Comparison of ENCODE assay signal across 1 cellular context in the genomic region with DNA sequence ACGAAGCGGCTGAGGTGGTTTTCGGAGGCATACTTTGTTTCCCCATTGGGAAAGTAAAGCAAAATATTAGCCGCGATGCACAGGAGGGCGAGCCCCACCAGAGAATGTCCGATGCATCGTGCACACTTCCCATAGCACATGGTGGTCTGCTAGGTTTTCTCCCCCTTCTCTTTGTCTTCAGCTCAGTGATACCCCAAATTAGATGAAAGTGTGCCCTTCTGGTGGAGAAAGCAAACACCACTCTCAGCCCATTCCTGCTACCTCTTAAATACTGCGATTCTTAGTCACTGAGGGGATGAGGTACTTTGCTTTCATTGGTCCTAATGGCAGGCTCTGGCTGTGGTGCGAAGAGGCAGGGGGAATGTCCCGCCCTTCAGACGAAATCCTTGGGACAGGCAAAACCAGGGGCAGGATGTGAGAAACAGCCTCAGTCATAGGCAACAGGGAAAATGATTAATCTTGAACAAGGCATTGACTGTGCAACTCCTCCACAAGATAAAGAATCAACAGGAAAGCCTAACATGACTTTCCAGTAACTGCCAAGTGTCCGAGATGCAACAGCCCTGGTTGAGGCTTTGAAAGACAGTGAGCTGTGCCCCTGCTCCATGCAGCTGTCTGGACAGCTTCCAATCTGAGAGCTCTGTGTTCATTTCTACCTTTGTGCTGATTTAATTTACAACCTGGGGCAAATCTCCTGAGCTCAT.
TF ChIP-seq lines count a peak whose summit lies in the region.

TSS of gene TM4SF1 (minus strand) at position 242 of the 704 bp plus-strand sequence. CDS start at position 140, 102 bp downstream.

TF ChIP-seq in HepG2, 621 proteins besides CTCF, POLR2A, EP300 and RAD21 (continued from another document and continues in another):
- TF ChIP-seq, protein P1, sequence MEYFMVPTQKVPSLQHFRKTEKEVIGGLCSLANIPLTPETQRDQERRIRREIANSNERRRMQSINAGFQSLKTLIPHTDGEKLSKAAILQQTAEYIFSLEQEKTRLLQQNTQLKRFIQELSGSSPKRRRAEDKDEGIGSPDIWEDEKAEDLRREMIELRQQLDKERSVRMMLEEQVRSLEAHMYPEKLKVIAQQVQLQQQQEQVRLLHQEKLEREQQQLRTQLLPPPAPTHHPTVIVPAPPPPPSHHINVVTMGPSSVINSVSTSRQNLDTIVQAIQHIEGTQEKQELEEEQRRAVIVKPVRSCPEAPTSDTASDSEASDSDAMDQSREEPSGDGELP (IDR thresholded peaks at IDR 0.05; ENCODE audit: borderline replicate concordance, low read depth): no peak; the same call in 1 of the 2 replicates
- TF ChIP-seq ZNF484 (CRISPR knock-in tag; IDR thresholded peaks at IDR 0.05; ENCODE audit: borderline replicate concordance, low read depth): no peak; the same call in 1 of the 2 replicates
- no peak for TF ChIP-seq ZFP41 (CRISPR knock-in tag; IDR thresholded peaks at IDR 0.05; ENCODE audit: borderline replicate concordance)
- no peak for TF ChIP-seq ZNF432 (CRISPR knock-in tag; IDR thresholded peaks at IDR 0.05; ENCODE audit: borderline replicate concordance)
- TF ChIP-seq EEA1 (CRISPR knock-in tag; IDR thresholded peaks at IDR 0.05; ENCODE audit: borderline replicate concordance): no peak
- 0 out of 2 replicates have a peak, but pooled peaks have one; percentile 57 for TF ChIP-seq HNRNPL (IDR thresholded peaks at IDR 0.05; ENCODE audit: low read depth, low read length)
- no peak for TF ChIP-seq JUND (CRISPR knock-in tag; IDR thresholded peaks at IDR 0.05)
- TF ChIP-seq THAP11 (CRISPR knock-in tag; IDR thresholded peaks at IDR 0.05): peak; percentile 43; the same call in 1 of the 2 replicates
- no peak for TF ChIP-seq SMAD9 (CRISPR knock-in tag; IDR thresholded peaks at IDR 0.05)
- TF ChIP-seq NR3C1 (CRISPR knock-in tag; IDR thresholded peaks at IDR 0.05): no peak
- TF ChIP-seq NPAS2 (CRISPR knock-in tag; IDR thresholded peaks at IDR 0.05; ENCODE audit: borderline replicate concordance): no peak
- TF ChIP-seq, protein P2, sequence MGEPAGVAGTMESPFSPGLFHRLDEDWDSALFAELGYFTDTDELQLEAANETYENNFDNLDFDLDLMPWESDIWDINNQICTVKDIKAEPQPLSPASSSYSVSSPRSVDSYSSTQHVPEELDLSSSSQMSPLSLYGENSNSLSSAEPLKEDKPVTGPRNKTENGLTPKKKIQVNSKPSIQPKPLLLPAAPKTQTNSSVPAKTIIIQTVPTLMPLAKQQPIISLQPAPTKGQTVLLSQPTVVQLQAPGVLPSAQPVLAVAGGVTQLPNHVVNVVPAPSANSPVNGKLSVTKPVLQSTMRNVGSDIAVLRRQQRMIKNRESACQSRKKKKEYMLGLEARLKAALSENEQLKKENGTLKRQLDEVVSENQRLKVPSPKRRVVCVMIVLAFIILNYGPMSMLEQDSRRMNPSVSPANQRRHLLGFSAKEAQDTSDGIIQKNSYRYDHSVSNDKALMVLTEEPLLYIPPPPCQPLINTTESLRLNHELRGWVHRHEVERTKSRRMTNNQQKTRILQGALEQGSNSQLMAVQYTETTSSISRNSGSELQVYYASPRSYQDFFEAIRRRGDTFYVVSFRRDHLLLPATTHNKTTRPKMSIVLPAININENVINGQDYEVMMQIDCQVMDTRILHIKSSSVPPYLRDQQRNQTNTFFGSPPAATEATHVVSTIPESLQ (CRISPR knock-in tag; conservative IDR thresholded peaks at IDR 0.05): no peak
- TF ChIP-seq SATB2 (CRISPR knock-in tag; IDR thresholded peaks at IDR 0.05): peak; percentile 81; the same call in 1 of the 2 replicates
- TF ChIP-seq ZNF558 (CRISPR knock-in tag; IDR thresholded peaks at IDR 0.05; ENCODE audit: borderline replicate concordance): 0 out of 2 replicates have a peak, but pooled peaks have one; percentile 16
- TF ChIP-seq ZNF557 (CRISPR knock-in tag; IDR thresholded peaks at IDR 0.05): peak; percentile 66; the same call in 1 of the 2 replicates
- peak; percentile 74 for TF ChIP-seq NFYC (CRISPR knock-in tag; IDR thresholded peaks at IDR 0.05)
- TF ChIP-seq BHLHE40 (IDR thresholded peaks at IDR 0.05; ENCODE audit: low read length): peak; percentile 37; the same call in 1 of the 2 replicates
- no peak for TF ChIP-seq ZNF136 (CRISPR knock-in tag; IDR thresholded peaks at IDR 0.05; ENCODE audit: low read depth)
- 0 out of 2 replicates have a peak, but pooled peaks have one; percentile 43 for TF ChIP-seq ZNF253 (CRISPR knock-in tag; IDR thresholded peaks at IDR 0.05; ENCODE audit: borderline replicate concordance)
- peak; percentile 78 for TF ChIP-seq GFI1 (CRISPR knock-in tag; IDR thresholded peaks at IDR 0.05; ENCODE audit: borderline replicate concordance)
- TF ChIP-seq, protein P3, sequence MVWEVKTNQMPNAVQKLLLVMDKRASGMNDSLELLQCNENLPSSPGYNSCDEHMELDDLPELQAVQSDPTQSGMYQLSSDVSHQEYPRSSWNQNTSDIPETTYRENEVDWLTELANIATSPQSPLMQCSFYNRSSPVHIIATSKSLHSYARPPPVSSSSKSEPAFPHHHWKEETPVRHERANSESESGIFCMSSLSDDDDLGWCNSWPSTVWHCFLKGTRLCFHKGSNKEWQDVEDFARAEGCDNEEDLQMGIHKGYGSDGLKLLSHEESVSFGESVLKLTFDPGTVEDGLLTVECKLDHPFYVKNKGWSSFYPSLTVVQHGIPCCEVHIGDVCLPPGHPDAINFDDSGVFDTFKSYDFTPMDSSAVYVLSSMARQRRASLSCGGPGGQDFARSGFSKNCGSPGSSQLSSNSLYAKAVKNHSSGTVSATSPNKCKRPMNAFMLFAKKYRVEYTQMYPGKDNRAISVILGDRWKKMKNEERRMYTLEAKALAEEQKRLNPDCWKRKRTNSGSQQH (CRISPR knock-in tag; IDR thresholded peaks at IDR 0.05; ENCODE audit: low read depth): 0 out of 2 replicates have a peak, but pooled peaks have one; percentile 60
- TF ChIP-seq AKAP8 (CRISPR knock-in tag; IDR thresholded peaks at IDR 0.05): no peak; the same call in 1 of the 2 replicates
- TF ChIP-seq IRX3 (CRISPR knock-in tag; IDR thresholded peaks at IDR 0.05; ENCODE audit: borderline replicate concordance, low read depth): no peak
- TF ChIP-seq, protein P4, sequence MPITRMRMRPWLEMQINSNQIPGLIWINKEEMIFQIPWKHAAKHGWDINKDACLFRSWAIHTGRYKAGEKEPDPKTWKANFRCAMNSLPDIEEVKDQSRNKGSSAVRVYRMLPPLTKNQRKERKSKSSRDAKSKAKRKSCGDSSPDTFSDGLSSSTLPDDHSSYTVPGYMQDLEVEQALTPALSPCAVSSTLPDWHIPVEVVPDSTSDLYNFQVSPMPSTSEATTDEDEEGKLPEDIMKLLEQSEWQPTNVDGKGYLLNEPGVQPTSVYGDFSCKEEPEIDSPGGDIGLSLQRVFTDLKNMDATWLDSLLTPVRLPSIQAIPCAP (CRISPR knock-in tag; IDR thresholded peaks at IDR 0.05; ENCODE audit: low read depth): no peak
- no peak for TF ChIP-seq ZSCAN12 (CRISPR knock-in tag; IDR thresholded peaks at IDR 0.05)
- no peak for TF ChIP-seq ZNF501 (CRISPR knock-in tag; IDR thresholded peaks at IDR 0.05)
- peak; percentile 92 for TF ChIP-seq BRCA1 (CRISPR knock-in tag; IDR thresholded peaks at IDR 0.05)
- TF ChIP-seq ZNF407 (CRISPR knock-in tag; IDR thresholded peaks at IDR 0.05; ENCODE audit: not compliant biosample characterization): no peak
- no peak for TF ChIP-seq HHEX (CRISPR knock-in tag; IDR thresholded peaks at IDR 0.05)
- no peak for TF ChIP-seq NRL (CRISPR knock-in tag; IDR thresholded peaks at IDR 0.05; ENCODE audit: borderline replicate concordance)
- no peak; the same call in 1 of the 2 replicates for TF ChIP-seq ZMYM3 (CRISPR knock-in tag; IDR thresholded peaks at IDR 0.05)
- no peak for TF ChIP-seq ZNF180 (CRISPR knock-in tag; IDR thresholded peaks at IDR 0.05; ENCODE audit: borderline replicate concordance, low read depth)
- no peak for TF ChIP-seq ZNF776 (CRISPR knock-in tag; IDR thresholded peaks at IDR 0.05)
- peak; percentile 84; the same call in 1 of the 2 replicates for TF ChIP-seq HMG20A (CRISPR knock-in tag; IDR thresholded peaks at IDR 0.05; ENCODE audit: borderline replicate concordance)
- TF ChIP-seq ZNF556 (CRISPR knock-in tag; IDR thresholded peaks at IDR 0.05; ENCODE audit: borderline replicate concordance): peak; percentile 6; the same call in 1 of the 2 replicates
- TF ChIP-seq KLF12 (CRISPR knock-in tag; IDR thresholded peaks at IDR 0.05; ENCODE audit: borderline replicate concordance): peak; percentile 81
- TF ChIP-seq CC2D1A (CRISPR knock-in tag; IDR thresholded peaks at IDR 0.05): no peak
- no peak for TF ChIP-seq SIX4 (CRISPR knock-in tag; IDR thresholded peaks at IDR 0.05)
- no peak for TF ChIP-seq SNAPC5 (CRISPR knock-in tag; IDR thresholded peaks at IDR 0.05; ENCODE audit: borderline replicate concordance)
- TF ChIP-seq ZNF263 (CRISPR knock-in tag; IDR thresholded peaks at IDR 0.05): peak; percentile 55; the same call in 1 of the 2 replicates
- no peak for TF ChIP-seq ZNF788 (CRISPR knock-in tag; IDR thresholded peaks at IDR 0.05; ENCODE audit: borderline replicate concordance)
- TF ChIP-seq MAZ (IDR thresholded peaks at IDR 0.05; ENCODE audit: borderline replicate concordance, low read depth, low read length): no peak
- TF ChIP-seq MAZ (CRISPR knock-in tag; IDR thresholded peaks at IDR 0.05; ENCODE audit: low read depth): no peak
- TF ChIP-seq ZHX1 (CRISPR knock-in tag; IDR thresholded peaks at IDR 0.05; ENCODE audit: low read depth): no peak
- TF ChIP-seq PHB2 (IDR thresholded peaks at IDR 0.05; ENCODE audit: partially characterized antibody): no peak
